ENCODE assay signal across 10 cellular contexts in genomic region chr1:32894019-32894600, GRCh38. TPM values are rescaled to one million over a fixed set of nuclear protein-coding genes. Genes with fewer than 3 reads are reported as not detected.
DNase-seq lines count a peak whose midpoint lies in the region; ATAC-seq and TF ChIP-seq lines count a peak whose summit lies in the region.
"Had no signal": no experiment of that assay in that cellular context is flagged by ENCODE, and none has a peak within 500 bp of the region (broad histone marks: within the 10 kb centered on the region; RNA-seq: fewer than 3 reads in every experiment).

No MANE protein-coding gene starts in this region.

- H3K9me3 Mint-ChIP-seq in chondrocyte (ENCODE audit: low read depth) (no peaks in the 10 kb centered on the region), nephron progenitor cell (peaks cover 4% of the 10 kb centered on the region)

- TF ChIP-seq CTCF in HCT116 (IDR thresholded peaks at IDR 0.05 in 2 of 3, conservative IDR thresholded peaks at IDR 0.05 in 1 of 3; ENCODE audit: borderline replicate concordance in 1 of 3, insufficient read depth in 1 of 3, low read depth in 2 of 3, low read length in 2 of 3), result no peak
- TF ChIP-seq CTCF in chondrocyte (IDR thresholded peaks at IDR 0.05), result no peak
- TF ChIP-seq CTCF in nephron progenitor cell (IDR thresholded peaks at IDR 0.05), result no peak
- no peak for TF ChIP-seq CTCF in thyroid gland (IDR thresholded peaks at IDR 0.05)
- no peak for TF ChIP-seq CTCF in GM13977 (IDR thresholded peaks at IDR 0.05; ENCODE audit: extremely low read depth, insufficient read depth, missing control alignments)

- DNase-seq in DMS 273 (lab: John Stamatoyannopoulos, UW; ENCODE audit: unreplicated experiment), result peak; percentile 44
- no peak for DNase-seq in DMS 273 treated with DMSO at 0.1 percent for 48 hours (lab: John Stamatoyannopoulos, UW)
- no peak for DNase-seq in HCT116 (ENCODE audit: low read depth, low spot score)
- DNase-seq in chondrocyte (ENCODE audit: low spot score), result peak; percentile 52
- no peak for DNase-seq in nephron progenitor cell
- DNase-seq in thyroid gland, result no peak
- DNase-seq in GM13977 (ENCODE audit: low spot score), result no peak
- no peak for DNase-seq in activated gamma-delta T cell treated with Interleukin-2 at 50 U/mL for 16 hours
- DNase-seq: 8988T had no signal

- CTCF ChIA-PET in HCT116 (lab: Charles Lee), result interaction anchor here (0.6 to 1.8 kb wide), 2 partner anchors 10 to 1899 kb away, joined by 3 to 4 read pairs; no protein-coding TSS in a partner anchor

- no peaks in the 10 kb centered on the region for H4K20me1 ChIP-seq in HCT116 (ENCODE audit: insufficient read depth)

- WGBS in thyroid gland, 2 donors, result 63 to 72% methylated on average over 4 to 6 of the region's 8 CpGs

- H3K4me3 ChIP-seq in HCT116 (replicated peaks in 1 of 2; ENCODE audit: low read depth in 1 of 2, low read length in 2 of 2), result no peak overlapping the region
- peak overlapping the region in 1 of 3 donors; percentile 37 for H3K4me3 ChIP-seq in thyroid gland (replicated peaks in 1 of 3)

- no peak overlapping the region for H2AFZ ChIP-seq in HCT116 (ENCODE audit: low read depth, low read length, poor library complexity, severe bottlenecking)

- no peak overlapping the region for H3K27ac ChIP-seq in HCT116 (ENCODE audit: low read depth, low read length)
- no peak overlapping the region for H3K27ac ChIP-seq in thyroid gland

- H3K27me3 ChIP-seq in HCT116 (ENCODE audit: insufficient read depth, low read length) (no peaks in the 10 kb centered on the region), thyroid gland (no peaks in the 10 kb centered on the region)

- intact Hi-C loops in HCT116 (cut with micrococcal nuclease) (no loop called here), thyroid gland (cut with DNase I) (no loop called here)

- H3K9me3 ChIP-seq in HCT116 (ENCODE audit: control insufficient read depth in 1 of 2, insufficient read depth in 1 of 2, low read depth in 1 of 2, low read length in 2 of 2), result no peaks in the 10 kb centered on the region
- H3K9me3 ChIP-seq in thyroid gland, result no peaks in the 10 kb centered on the region

- no peak for TF ChIP-seq RAD21 in HCT116 (IDR thresholded peaks at IDR 0.05; ENCODE audit: low read depth)

- no peaks in the 10 kb centered on the region for H3K9me2 ChIP-seq in HCT116 (ENCODE audit: insufficient read depth)

- peak overlapping the region; percentile 76 for H3K4me2 ChIP-seq in HCT116 (ENCODE audit: low read length)

- TF ChIP-seq POLR2A in HCT116 (IDR thresholded peaks at IDR 0.05; ENCODE audit: borderline replicate concordance, extremely low read depth, insufficient read depth, insufficient read length) (no peak), thyroid gland (IDR thresholded peaks at IDR 0.05) (no peak)

- H3K9ac ChIP-seq in HCT116 (ENCODE audit: low read length), result no peak overlapping the region

- no peaks in the 10 kb centered on the region for H3K79me2 ChIP-seq in HCT116 (ENCODE audit: insufficient read depth, low read length)

- H3K4me1 ChIP-seq in HCT116 (ENCODE audit: control insufficient read depth in 1 of 2, insufficient read depth in 2 of 2, low read length in 2 of 2) (peaks cover 0 to 14% of the 10 kb centered on the region in 2 experiments; a peak in 1 of 4 replicates), thyroid gland (peaks cover 4 to 13% of the 10 kb centered on the region in 2 donors)

- RAD21 ChIA-PET in HCT116 (lab: Charles Lee; ENCODE audit: low non-redundant PET in 1 of 2, low total read pairs in 2 of 2, uncharacterized antibody in 2 of 2, unreplicated experiment in 2 of 2), result no interaction called here

- peaks cover 14% of the 10 kb centered on the region for H3K4me1 Mint-ChIP-seq in chondrocyte (ENCODE audit: low read depth)
- peaks cover 18% of the 10 kb centered on the region for H3K4me1 Mint-ChIP-seq in nephron progenitor cell

- BruUV-seq in HCT116 (replicated peaks; lab: Mats Ljungman, UMichigan), result no TSS peak

- peak overlapping the region; percentile 69 for H3K4me3 Mint-ChIP-seq in chondrocyte (ENCODE audit: unreplicated experiment)
- peak overlapping the region; percentile 74 for H3K4me3 Mint-ChIP-seq in nephron progenitor cell

- H3K27ac Mint-ChIP-seq in chondrocyte (ENCODE audit: unreplicated experiment) (no peak overlapping the region), nephron progenitor cell (no peak overlapping the region)

- ATAC-seq in HCT116, result no peak

- H3K27me3 Mint-ChIP-seq in chondrocyte (ENCODE audit: low read depth), result peaks cover 24% of the 10 kb centered on the region
- peaks cover 58% of the 10 kb centered on the region for H3K27me3 Mint-ChIP-seq in nephron progenitor cell (ENCODE audit: low read depth, poor library complexity)

- H3K36me3 ChIP-seq in HCT116 (ENCODE audit: control insufficient read depth in 1 of 2, insufficient read depth in 2 of 2, low read length in 2 of 2), result peaks cover 0 to 8% of the 10 kb centered on the region in 2 experiments; a peak in 2 of 4 replicates
- no peaks in the 10 kb centered on the region for H3K36me3 ChIP-seq in thyroid gland

- POLR2A ChIA-PET in HCT116 (lab: Charles Lee), result no interaction called here

- in situ Hi-C loops in GM13977 (cut with MboI; ENCODE audit: low pct_unique_long_range_greater_than_20kb, low sequenced_read_pairs, unreplicated experiment), result no loop called here

- H3K36me3 Mint-ChIP-seq in chondrocyte (ENCODE audit: low read depth) (no peaks in the 10 kb centered on the region), nephron progenitor cell (ENCODE audit: low read depth) (no peaks in the 10 kb centered on the region)

TF ChIP-seq in HCT116, 20 proteins besides CTCF, POLR2A, EP300 and RAD21:
- TF ChIP-seq EZH2phosphoT487 (IDR thresholded peaks at IDR 0.05; ENCODE audit: borderline replicate concordance) (no peak), POLR2AphosphoS5 (IDR thresholded peaks at IDR 0.05; ENCODE audit: low read depth, low read length) (no peak), CEBPB (IDR thresholded peaks at IDR 0.05; ENCODE audit: low read depth) (no peak), EGR1 (IDR thresholded peaks at IDR 0.05; ENCODE audit: low read depth) (no peak), SP1 (IDR thresholded peaks at IDR 0.05; ENCODE audit: low read depth) (no peak), FOSL1 (IDR thresholded peaks at IDR 0.05; ENCODE audit: low read depth) (no peak), EZH2 (IDR thresholded peaks at IDR 0.05) (no peak), SRF (IDR thresholded peaks at IDR 0.05; ENCODE audit: low read depth) (no peak)
- TF ChIP-seq, protein P1, sequence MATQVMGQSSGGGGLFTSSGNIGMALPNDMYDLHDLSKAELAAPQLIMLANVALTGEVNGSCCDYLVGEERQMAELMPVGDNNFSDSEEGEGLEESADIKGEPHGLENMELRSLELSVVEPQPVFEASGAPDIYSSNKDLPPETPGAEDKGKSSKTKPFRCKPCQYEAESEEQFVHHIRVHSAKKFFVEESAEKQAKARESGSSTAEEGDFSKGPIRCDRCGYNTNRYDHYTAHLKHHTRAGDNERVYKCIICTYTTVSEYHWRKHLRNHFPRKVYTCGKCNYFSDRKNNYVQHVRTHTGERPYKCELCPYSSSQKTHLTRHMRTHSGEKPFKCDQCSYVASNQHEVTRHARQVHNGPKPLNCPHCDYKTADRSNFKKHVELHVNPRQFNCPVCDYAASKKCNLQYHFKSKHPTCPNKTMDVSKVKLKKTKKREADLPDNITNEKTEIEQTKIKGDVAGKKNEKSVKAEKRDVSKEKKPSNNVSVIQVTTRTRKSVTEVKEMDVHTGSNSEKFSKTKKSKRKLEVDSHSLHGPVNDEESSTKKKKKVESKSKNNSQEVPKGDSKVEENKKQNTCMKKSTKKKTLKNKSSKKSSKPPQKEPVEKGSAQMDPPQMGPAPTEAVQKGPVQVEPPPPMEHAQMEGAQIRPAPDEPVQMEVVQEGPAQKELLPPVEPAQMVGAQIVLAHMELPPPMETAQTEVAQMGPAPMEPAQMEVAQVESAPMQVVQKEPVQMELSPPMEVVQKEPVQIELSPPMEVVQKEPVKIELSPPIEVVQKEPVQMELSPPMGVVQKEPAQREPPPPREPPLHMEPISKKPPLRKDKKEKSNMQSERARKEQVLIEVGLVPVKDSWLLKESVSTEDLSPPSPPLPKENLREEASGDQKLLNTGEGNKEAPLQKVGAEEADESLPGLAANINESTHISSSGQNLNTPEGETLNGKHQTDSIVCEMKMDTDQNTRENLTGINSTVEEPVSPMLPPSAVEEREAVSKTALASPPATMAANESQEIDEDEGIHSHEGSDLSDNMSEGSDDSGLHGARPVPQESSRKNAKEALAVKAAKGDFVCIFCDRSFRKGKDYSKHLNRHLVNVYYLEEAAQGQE (IDR thresholded peaks at IDR 0.05; ENCODE audit: low read depth), result no peak
- TF ChIP-seq, protein P2, sequence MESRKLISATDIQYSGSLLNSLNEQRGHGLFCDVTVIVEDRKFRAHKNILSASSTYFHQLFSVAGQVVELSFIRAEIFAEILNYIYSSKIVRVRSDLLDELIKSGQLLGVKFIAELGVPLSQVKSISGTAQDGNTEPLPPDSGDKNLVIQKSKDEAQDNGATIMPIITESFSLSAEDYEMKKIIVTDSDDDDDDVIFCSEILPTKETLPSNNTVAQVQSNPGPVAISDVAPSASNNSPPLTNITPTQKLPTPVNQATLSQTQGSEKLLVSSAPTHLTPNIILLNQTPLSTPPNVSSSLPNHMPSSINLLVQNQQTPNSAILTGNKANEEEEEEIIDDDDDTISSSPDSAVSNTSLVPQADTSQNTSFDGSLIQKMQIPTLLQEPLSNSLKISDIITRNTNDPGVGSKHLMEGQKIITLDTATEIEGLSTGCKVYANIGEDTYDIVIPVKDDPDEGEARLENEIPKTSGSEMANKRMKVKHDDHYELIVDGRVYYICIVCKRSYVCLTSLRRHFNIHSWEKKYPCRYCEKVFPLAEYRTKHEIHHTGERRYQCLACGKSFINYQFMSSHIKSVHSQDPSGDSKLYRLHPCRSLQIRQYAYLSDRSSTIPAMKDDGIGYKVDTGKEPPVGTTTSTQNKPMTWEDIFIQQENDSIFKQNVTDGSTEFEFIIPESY (IDR thresholded peaks at IDR 0.05; ENCODE audit: extremely low read depth, insufficient replicate concordance, low read length), result no peak

RNA-seq across cellular contexts. Expression of gene TMEM54, which starts 7.1 kb away (rescaled TPM):
- 121 TPM for total RNA-seq in HCT116 (2021; ENCODE audit: unreplicated experiment)
- polyA plus RNA-seq in HCT116 (2012), result 169 and 189 TPM in 2 replicates
- 14.6 to 23.7 TPM (median 21.1 TPM) in 3 replicates for total RNA-seq in chondrocyte
- 100 to 1,000 TPM in 2 of 4 donors, 10 to 100 TPM in 2; 32.6 to 158 (median 101) TPM for total RNA-seq in thyroid gland

RNA-seq across cellular contexts. Expression of gene HPCA, which starts 7.8 kb away (rescaled TPM):
- total RNA-seq in HCT116 (2021; ENCODE audit: unreplicated experiment) (0.15 TPM), chondrocyte (0.54 TPM in 1 of 3 replicates, not detected in the others), thyroid gland (not detected)
- polyA plus RNA-seq in HCT116 (2012), result 0.82 and 1.9 TPM in 2 replicates
- total RNA-seq: glomerular endothelial cell had no signal

RNA-seq across cellular contexts. Expression of gene FNDC5, which starts 23.4 kb away (rescaled TPM):
- total RNA-seq in HCT116 (2021; ENCODE audit: unreplicated experiment) (not detected), chondrocyte (2.6 to 4.6 TPM (median 4.0 TPM) in 3 replicates), thyroid gland (1 to 10 TPM in 3 of 4 donors, under 1 TPM in 1; 0.27 to 4.0 (median 1.5) TPM)
- polyA plus RNA-seq in HCT116 (2012), result 0.18 TPM in 1 of 2 replicates, not detected in the other

Comparison
In these comparisons a context has a peak if more than half of its experiments do, and no peak if none do; other contexts are left out.
1. DNase-seq: peak in DMS 273 (single experiment) and chondrocyte (single experiment); none in DMS 273 treated with DMSO at 0.1 percent for 48 hours (single experiment), HCT116 (single experiment), nephron progenitor cell (single experiment), thyroid gland (0 of 2), GM13977 (single experiment) and activated gamma-delta T cell treated with Interleukin-2 at 50 U/mL for 16 hours (single experiment).